Comparison of ENCODE assay signal across 8 cellular contexts in genomic region chr19:42108527-42109389, GRCh38. TPM values are rescaled to one million over a fixed set of nuclear protein-coding genes. Genes with fewer than 3 reads are reported as not detected.
DNase-seq lines count a peak whose midpoint lies in the region; ATAC-seq and TF ChIP-seq lines count a peak whose summit lies in the region.

No MANE protein-coding gene starts in this region.

- peaks cover 78% of the 10 kb centered on the region; the same call in 1 of the 2 replicates for H3K27me3 ChIP-seq in KMS-11 (ENCODE audit: insufficient read depth, low read depth)
- H3K27me3 ChIP-seq in PC-9 (ENCODE audit: insufficient read depth, low read depth): no peaks in the 10 kb centered on the region
- peaks cover 17% of the 10 kb centered on the region for H3K27me3 ChIP-seq in neural progenitor cell
- peaks cover 0 to 52% (median 3%) of the 10 kb centered on the region in 3 donors for H3K27me3 ChIP-seq in stomach

- H3K9me3 ChIP-seq in PC-9 (ENCODE audit: insufficient read depth, low read depth) (no peaks in the 10 kb centered on the region), neural progenitor cell (ENCODE audit: low read depth) (no peaks in the 10 kb centered on the region), stomach (no peaks in the 10 kb centered on the region)

- H3K27ac ChIP-seq in KMS-11 (no peak overlapping the region), PC-9 (no peak overlapping the region), neural progenitor cell (no peak overlapping the region), stomach (no peak overlapping the region)

- intact Hi-C loops in PC-9 (cut with micrococcal nuclease; ENCODE audit: unreplicated experiment): loop anchor here (1.0 to 10.0 kb wide), 3 partner anchors 217 to 426 kb away; partner anchors contain the start of gene MEGF8
- intact Hi-C loops in stomach (cut with DNase I; ENCODE audit: low total_unique reads): no loop called here

- H3K4me1 Mint-ChIP-seq in neural progenitor cell: peaks cover 9% of the 10 kb centered on the region

- H3K79me2 ChIP-seq in KMS-11 (ENCODE audit: insufficient read depth, low read depth): no peaks in the 10 kb centered on the region
- no peaks in the 10 kb centered on the region for H3K79me2 ChIP-seq in PC-9 (ENCODE audit: low read depth)
- H3K79me2 ChIP-seq in neural progenitor cell (ENCODE audit: low read depth): no peaks in the 10 kb centered on the region

- H3K36me3 Mint-ChIP-seq in neural progenitor cell: no peaks in the 10 kb centered on the region

- DNase-seq in C1 segment of cervical spinal cord (lab: John Stamatoyannopoulos, UW): peak in 11 of 14 donors; percentile 4 to 69 (median 26)
- DNase-seq in PC-9: peak; percentile 70 to 83
- DNase-seq in activated T-cell treated with anti-CD3 and anti-CD28 coated beads for 48 hours (ENCODE audit: low read depth): peak; percentile 82
- peak; percentile 71 for DNase-seq in fibroblast of gingiva (ENCODE audit: low read depth)
- DNase-seq in neural progenitor cell (ENCODE audit: low spot score): peak; percentile 93
- peak; percentile 81 for DNase-seq in stomach

- H3K27me3 Mint-ChIP-seq in neural progenitor cell (ENCODE audit: insufficient read depth, low read depth): peaks cover 15% of the 10 kb centered on the region

- H3K4me1 ChIP-seq in KMS-11 (ENCODE audit: low read depth, poor library complexity, severe bottlenecking) (no peaks in the 10 kb centered on the region), PC-9 (replicated peaks; ENCODE audit: insufficient read depth) (peaks cover 14% of the 10 kb centered on the region), neural progenitor cell (no peaks in the 10 kb centered on the region), stomach (peaks cover 0 to 8% (median 3%) of the 10 kb centered on the region in 4 donors)

- POLR2A ChIA-PET in PC-9 (lab: Charles Lee; ENCODE audit: unreplicated experiment): no interaction called here

- no TSS peak for BruUV-seq in PC-9 (replicated peaks; lab: Mats Ljungman, UMichigan)

- no peak for TF ChIP-seq EP300 in stomach (IDR thresholded peaks at IDR 0.05)

- no peak overlapping the region for H2AFZ ChIP-seq in KMS-11 (ENCODE audit: low read depth)
- no peak overlapping the region for H2AFZ ChIP-seq in PC-9
- peak overlapping the region; percentile 67 for H2AFZ ChIP-seq in neural progenitor cell (replicated peaks)

- WGBS in stomach, 5 donors: 17 to 30% (median 22%) methylated on average over 10 to 16 of the region's 16 CpGs

- H3K9ac ChIP-seq in KMS-11: no peak overlapping the region
- H3K9ac ChIP-seq in neural progenitor cell: no peak overlapping the region

- ATAC-seq in GM19351 (IDR thresholded peaks at IDR 0.05; ENCODE audit: unreplicated experiment): peak; percentile 68

- TF ChIP-seq CTCF in KMS-11 (conservative IDR thresholded peaks at IDR 0.05; ENCODE audit: low read depth, low read length) (peak; percentile 98), PC-9 (conservative IDR thresholded peaks at IDR 0.05) (peak; percentile 98), neural progenitor cell (IDR thresholded peaks at IDR 0.05) (peak; percentile 100), stomach (IDR thresholded peaks at IDR 0.05) (peak in 5 of 7 experiments; percentile 77 to 87 (median 81))

- no peaks in the 10 kb centered on the region for H3K36me3 ChIP-seq in KMS-11 (ENCODE audit: insufficient read depth)
- H3K36me3 ChIP-seq in PC-9 (ENCODE audit: low read depth): no peaks in the 10 kb centered on the region
- no peaks in the 10 kb centered on the region for H3K36me3 ChIP-seq in neural progenitor cell
- H3K36me3 ChIP-seq in stomach: no peaks in the 10 kb centered on the region

- peaks cover 12% of the 10 kb centered on the region; the same call in 1 of the 2 replicates for H3F3A ChIP-seq in PC-9 (ENCODE audit: insufficient read depth, low read depth)
- no peaks in the 10 kb centered on the region for H3F3A ChIP-seq in neural progenitor cell (ENCODE audit: low read depth)

- peak overlapping the region; percentile 51 for H3K4me3 Mint-ChIP-seq in neural progenitor cell

- H3K9me3 Mint-ChIP-seq in neural progenitor cell: no peaks in the 10 kb centered on the region

- H3K4me2 ChIP-seq in KMS-11 (no peak overlapping the region), PC-9 (no peak overlapping the region), neural progenitor cell (no peak overlapping the region)

- H3K4me3 ChIP-seq in KMS-11 (IDR thresholded peaks at IDR 0.05; ENCODE audit: insufficient read depth, low read depth, low read length) (no peak overlapping the region), PC-9 (no peak overlapping the region), neural progenitor cell (no peak overlapping the region), stomach (no peak overlapping the region)

- no peak for TF ChIP-seq POLR2A in stomach (IDR thresholded peaks at IDR 0.05)

- H3K9me2 ChIP-seq in PC-9 (ENCODE audit: insufficient read depth): no peaks in the 10 kb centered on the region

- H4K20me1 ChIP-seq in KMS-11 (ENCODE audit: insufficient read depth) (no peaks in the 10 kb centered on the region), PC-9 (ENCODE audit: insufficient read depth) (no peaks in the 10 kb centered on the region), neural progenitor cell (ENCODE audit: low read depth) (no peaks in the 10 kb centered on the region)

- CTCF ChIA-PET in PC-9 (lab: Charles Lee): interaction anchor here (0.5 to 1.4 kb wide), 5 partner anchors 9 to 333 kb away, joined by 3 to 5 read pairs (median 4); no protein-coding TSS in a partner anchor

- H3K27ac Mint-ChIP-seq in neural progenitor cell: peak overlapping the region; percentile 22

RNA-seq across cellular contexts. Expression of gene POU2F2, which starts 23.5 kb away (rescaled TPM):
- total RNA-seq in PC-9 (2021) (2.9 and 3.5 TPM in 2 replicates), neural progenitor cell (ENCODE audit: low replicate concordance) (0.31 and 0.69 TPM in 2 replicates), stomach (10 to 100 TPM in 2 of 5 donors, 1 to 10 TPM in 1, under 1 TPM in 2; 0.89 to 23.3 (median 3.9) TPM)
- 1 to 10 TPM in 2 of 3 donors, under 1 TPM in 1; 0.68 to 2.7 (median 1.8) TPM for polyA plus RNA-seq in stomach

RNA-seq across cellular contexts. Expression of gene ZNF574, which starts 32.8 kb away (rescaled TPM):
- 19.4 and 21.6 TPM in 2 replicates for total RNA-seq in PC-9 (2021)
- total RNA-seq in neural progenitor cell (ENCODE audit: low replicate concordance): 13.4 and 35.6 TPM in 2 replicates
- total RNA-seq in stomach: 10 to 100 TPM in 2 of 5 donors, 1 to 10 TPM in 3; 4.6 to 17.0 (median 8.8) TPM
- 1 to 10 TPM; 5.5 to 5.7 (median 5.5) TPM for polyA plus RNA-seq in stomach

RNA-seq across cellular contexts. Expression of gene GRIK5, which starts 38.8 kb away (rescaled TPM):
- 0.96 and 1.1 TPM in 2 replicates for total RNA-seq in PC-9 (2021)
- 5.8 and 19.4 TPM in 2 replicates for total RNA-seq in neural progenitor cell (ENCODE audit: low replicate concordance)
- total RNA-seq in stomach: 10 to 100 TPM in 2 of 5 donors, 1 to 10 TPM in 3; 2.2 to 74.1 (median 8.3) TPM
- 1 to 10 TPM in 2 of 3 donors, under 1 TPM in 1; 0.92 to 3.1 (median 1.1) TPM for polyA plus RNA-seq in stomach

Comparison
In these comparisons a context has a peak if more than half of its experiments do, and no peak if none do; other contexts are left out.
1. DNase-seq: peak in every context shown above with its lines; median percentile 93 in neural progenitor cell; 82 in activated T-cell treated with anti-CD3 and anti-CD28 coated beads for 48 hours; 81 in stomach; 76 in PC-9; 71 in fibroblast of gingiva; 26 in C1 segment of cervical spinal cord.